ENCODE assay signal across 1 cellular context in genomic region chr13:98406475-98406874, GRCh38.
TF ChIP-seq lines count a peak whose summit lies in the region.

No MANE protein-coding gene starts in this region.

TF ChIP-seq in WTC11, 78 proteins besides CTCF, POLR2A, EP300 and RAD21 (continued from another document):
- TF ChIP-seq USF2 (CRISPR knock-in tag; IDR thresholded peaks at IDR 0.05) (no peak), ATF2 (CRISPR knock-in tag; IDR thresholded peaks at IDR 0.05; ENCODE audit: borderline replicate concordance, low read depth) (no peak), NR3C1 (CRISPR knock-in tag; conservative IDR thresholded peaks at IDR 0.05; ENCODE audit: low read depth) (no peak)
